19 cellular contexts compared by ENCODE assay signal in genomic region chr7:83732305-83732704, GRCh38.
DNase-seq lines count a peak whose midpoint lies in the region; ATAC-seq and TF ChIP-seq lines count a peak whose summit lies in the region.
"Had no signal": no experiment of that assay in that cellular context is flagged by ENCODE, and none has a peak within 500 bp of the region (broad histone marks: within the 10 kb centered on the region; RNA-seq: fewer than 3 reads in every experiment).

No MANE protein-coding gene starts in this region.

- no peak overlapping the region for H3K27ac ChIP-seq in DND-41 (ENCODE audit: low read length)
- H3K27ac ChIP-seq in Panc1 (ENCODE audit: low read length): no peak overlapping the region
- H3K27ac ChIP-seq in fibroblast of lung (ENCODE audit: insufficient read depth, low read length): no peak overlapping the region
- H3K27ac ChIP-seq: SK-N-MC had no signal

- H3K4me3 ChIP-seq in DND-41 (ENCODE audit: low read depth in 1 of 2, low read length in 2 of 2): no peak overlapping the region
- H3K4me3 ChIP-seq in Panc1 (ENCODE audit: low read depth in 2 of 2, low read length in 2 of 2): no peak overlapping the region
- no peak overlapping the region for H3K4me3 ChIP-seq in fibroblast of lung (replicated peaks in 1 of 4; ENCODE audit: control extremely low read depth in 1 of 4, insufficient read depth in 1 of 4, low read depth in 3 of 4, low read length in 4 of 4)
- H3K4me3 ChIP-seq in MG63: no peak overlapping the region
- H3K4me3 ChIP-seq: SK-N-MC had no signal

- no TSS peak for BruUV-seq in Panc1 (replicated peaks; lab: Mats Ljungman, UMichigan)

- H3K27me3 ChIP-seq in DND-41 (ENCODE audit: insufficient read depth, low read length, poor library complexity): no peaks in the 10 kb centered on the region
- H3K27me3 ChIP-seq in Panc1 (ENCODE audit: control insufficient read depth, insufficient read depth, low read length): no peaks in the 10 kb centered on the region
- no peaks in the 10 kb centered on the region for H3K27me3 ChIP-seq in fibroblast of lung (ENCODE audit: control insufficient read depth, insufficient read depth, low read length)
- H3K27me3 ChIP-seq in MG63: no peaks in the 10 kb centered on the region

- H2AFZ ChIP-seq in DND-41 (ENCODE audit: low read depth, low read length) (no peak overlapping the region), fibroblast of lung (ENCODE audit: low read length) (no peak overlapping the region)

- H3K79me2 ChIP-seq in DND-41 (ENCODE audit: insufficient read depth, low read length) (no peaks in the 10 kb centered on the region), fibroblast of lung (ENCODE audit: control insufficient read depth, insufficient read depth, low read length) (no peaks in the 10 kb centered on the region)

- intact Hi-C loops in Panc1 (cut with micrococcal nuclease; ENCODE audit: unreplicated experiment): no loop called here

- no peaks in the 10 kb centered on the region for H4K20me1 ChIP-seq in DND-41 (ENCODE audit: insufficient read depth, low read length)
- no peaks in the 10 kb centered on the region for H4K20me1 ChIP-seq in fibroblast of lung (ENCODE audit: control insufficient read depth, extremely low read depth, insufficient read depth, low read length)

- no peak overlapping the region for H3K4me2 ChIP-seq in DND-41 (ENCODE audit: insufficient read depth, low read length)
- no peak overlapping the region for H3K4me2 ChIP-seq in fibroblast of lung (ENCODE audit: extremely low read depth, insufficient read depth, low read length)

- in situ Hi-C loops in Panc1 (cut with HindIII; ENCODE audit: low pct_unique_long_range_greater_than_20kb, low sequenced_read_pairs): no loop called here

- CTCF ChIA-PET in Panc1 (lab: Charles Lee): no interaction called here

- H3K36me3 ChIP-seq in DND-41 (ENCODE audit: insufficient read depth, low read length) (no peaks in the 10 kb centered on the region), Panc1 (ENCODE audit: control insufficient read depth, insufficient read depth, low read length) (no peaks in the 10 kb centered on the region), fibroblast of lung (ENCODE audit: control insufficient read depth, insufficient read depth, low read length) (no peaks in the 10 kb centered on the region), MG63 (no peaks in the 10 kb centered on the region)

- DNase-seq in DND-41: peak; percentile 8
- DNase-seq in Kasumi-1 (lab: John Stamatoyannopoulos, UW): peak; percentile 8 to 11
- DNase-seq in Panc1 (ENCODE audit: low read depth, low spot score): no peak
- peak; percentile 19 to 36 for DNase-seq in fibroblast of lung (ENCODE audit: low read depth in 2 of 2)
- no peak for DNase-seq in activated CD4-positive, alpha-beta T cell treated with anti-CD3 and anti-CD28 coated beads for 4 hours
- DNase-seq in MG63: no peak
- DNase-seq in nucleus accumbens (lab: John Stamatoyannopoulos, UW): no peak
- DNase-seq: activated CD4-positive, alpha-beta T cell treated with anti-CD3 and anti-CD28 coated beads for 1 hour; CD8-positive, alpha-beta memory T cell; effector memory CD4-positive, alpha-beta T cell; EL; KBM-7; naive thymus-derived CD4-positive, alpha-beta T cell; NCI-H1105 treated with DMSO at 0.1 percent for 48 hours; stimulated activated CD4-positive, alpha-beta T cell treated with anti-CD3 and anti-CD28 coated beads, Interleukin-2, amount 100 ng/mL, for 48 hours; T-helper 9 cell had no signal

- H3K9ac ChIP-seq in DND-41 (ENCODE audit: low read depth, low read length): no peak overlapping the region
- H3K9ac ChIP-seq in fibroblast of lung (ENCODE audit: insufficient read depth, low read length): no peak overlapping the region

- POLR2A ChIA-PET in Panc1 (lab: Charles Lee): no interaction called here

- TF ChIP-seq CTCF in DND-41 (IDR thresholded peaks at IDR 0.05; ENCODE audit: borderline replicate concordance, extremely low read depth, low read length, poor library complexity, severe bottlenecking): no peak
- TF ChIP-seq CTCF in Panc1 (IDR thresholded peaks at IDR 0.05): no peak
- TF ChIP-seq CTCF in fibroblast of lung (conservative IDR thresholded peaks at IDR 0.05 in 1 of 2, IDR thresholded peaks at IDR 0.05 in 1 of 2; ENCODE audit: low read depth in 1 of 2, low read length in 2 of 2): no peak

- no peaks in the 10 kb centered on the region for H3K9me3 ChIP-seq in DND-41 (ENCODE audit: insufficient read depth, low read length, severe bottlenecking)
- no peaks in the 10 kb centered on the region for H3K9me3 ChIP-seq in Panc1 (ENCODE audit: control insufficient read depth, insufficient read depth, low read depth, low read length)
- H3K9me3 ChIP-seq in fibroblast of lung (ENCODE audit: control insufficient read depth, insufficient read depth, low read depth, low read length): no peaks in the 10 kb centered on the region
- H3K9me3 ChIP-seq in MG63: no peaks in the 10 kb centered on the region

- H3K4me1 ChIP-seq in DND-41 (ENCODE audit: insufficient read depth, low read length): no peaks in the 10 kb centered on the region
- H3K4me1 ChIP-seq in Panc1 (ENCODE audit: control insufficient read depth, insufficient read depth, low read length): no peaks in the 10 kb centered on the region
- no peaks in the 10 kb centered on the region for H3K4me1 ChIP-seq in fibroblast of lung (ENCODE audit: control insufficient read depth, extremely low read depth, insufficient read depth, low read length)

- ATAC-seq in DND-41 (ENCODE audit: insufficient read depth, low read depth) (peak; percentile 70; the same call in 2 of the 3 replicates), Panc1 (peak; percentile 45), GM21717 (IDR thresholded peaks at IDR 0.05; ENCODE audit: unreplicated experiment) (no peak)
- ATAC-seq: activated T-helper 17 cell treated with anti-CD3 and anti-CD28 coated beads, Interleukin-2, amount 50 U/mL, for 72 hours; naive thymus-derived CD4-positive, alpha-beta T cell had no signal

Comparison
In these comparisons a context has a peak if more than half of its experiments do, and no peak if none do; other contexts are left out.
1. DNase-seq: peak in DND-41 (single experiment), Kasumi-1 (2 of 2) and fibroblast of lung (2 of 2); none in Panc1 (single experiment), activated CD4-positive, alpha-beta T cell treated with anti-CD3 and anti-CD28 coated beads for 4 hours (0 of 2), MG63 (single experiment) and nucleus accumbens (0 of 56).